In genomic region chr15:42736793-42737528, GRCh38 we compare ENCODE assay signal across 8 cellular contexts. TPM values are rescaled to one million over a fixed set of nuclear protein-coding genes. Genes with fewer than 3 reads are reported as not detected.
DNase-seq lines count a peak whose midpoint lies in the region; ATAC-seq and TF ChIP-seq lines count a peak whose summit lies in the region.

CDAN1 (minus strand) TSS chr15:42737128; CDS start chr15:42737102, 26 bp downstream.

- H3K9me3 Mint-ChIP-seq in activated B cell treated with CpG ODN at 0.5 μM for 24 hours: no peaks in the 10 kb centered on the region

- H3K27ac Mint-ChIP-seq in activated B cell treated with CpG ODN at 0.5 μM for 24 hours: peak within 1 kb of the TSS; percentile 61

- no peaks in the 10 kb centered on the region for H3K27me3 Mint-ChIP-seq in activated B cell treated with CpG ODN at 0.5 μM for 24 hours

- ATAC-seq in GM18858 (IDR thresholded peaks at IDR 0.05; ENCODE audit: unreplicated experiment) (peak; percentile 59), HG03095 (IDR thresholded peaks at IDR 0.05; ENCODE audit: unreplicated experiment) (peak; percentile 76), activated B cell treated with CpG ODN at 0.5 μM for 24 hours (ENCODE audit: low read depth) (peak; percentile 96)

- peak within 1 kb of the TSS; percentile 83 for H3K4me3 Mint-ChIP-seq in activated B cell treated with CpG ODN at 0.5 μM for 24 hours

- peaks cover 13% of the 10 kb centered on the region for H3K4me1 Mint-ChIP-seq in activated B cell treated with CpG ODN at 0.5 μM for 24 hours

- DNase-seq in A172 (ENCODE audit: low spot score) (peak; percentile 63), NCI-H2227 treated with DMSO at 0.1 percent for 48 hours (lab: John Stamatoyannopoulos, UW) (peak; percentile 47), activated B cell treated with CpG ODN at 0.5 μM for 24 hours (peak; percentile 92), caudate nucleus (lab: John Stamatoyannopoulos, UW) (peak in 60 of 61 donors; percentile 32 to 92 (median 82)), inferior parietal cortex (ENCODE audit: extremely low spot score) (peak; percentile 68), smooth muscle cell of the brain vasculature (ENCODE audit: low read depth, low spot score) (peak; percentile 59)

- peaks cover 26% of the 10 kb centered on the region for H3K36me3 Mint-ChIP-seq in activated B cell treated with CpG ODN at 0.5 μM for 24 hours (ENCODE audit: low read depth)

- POLR2A ChIA-PET in activated B cell treated with CpG ODN at 0.5 μM for 24 hours (lab: Charles Lee): interaction anchor here (0.6 kb wide), 1 partner anchor 10 kb away, joined by 3 read pairs; no protein-coding TSS in a partner anchor

- intact Hi-C loops in activated B cell treated with CpG ODN at 0.5 μM for 24 hours (cut with micrococcal nuclease): loop anchor here (1.0 to 10.0 kb wide), 5 partner anchors 184 to 634 kb away; partner anchors contain the start of genes CCNDBP1, GANC, TMEM87A and TUBGCP4

- TF ChIP-seq CTCF in activated B cell treated with CpG ODN at 0.5 μM for 24 hours (IDR thresholded peaks at IDR 0.05): no peak

- peak within 1 kb of the TSS; percentile 79 for H3K27ac ChIP-seq in caudate nucleus (ENCODE audit: low read depth, low read length)

- CTCF ChIA-PET in activated B cell treated with CpG ODN at 0.5 μM for 24 hours (lab: Charles Lee): interaction anchor here (2.5 kb wide), 1 partner anchor 189 kb away, joined by 6 read pairs; no protein-coding TSS in a partner anchor

RNA-seq across cellular contexts. Expression of gene CDAN1, which starts in this region (rescaled TPM):
- total RNA-seq in A172 (2014; rRNA removed; shearing (Covaris generic)): 11.3 and 14.5 TPM in 2 replicates
- 14.6 and 15.6 TPM in 2 replicates for total RNA-seq in activated B cell treated with CpG ODN at 0.5 μM for 24 hours

Comparison
In these comparisons a context has a peak if more than half of its experiments do, and no peak if none do; other contexts are left out.
1. Peak in every context shown above with its lines: DNase-seq, ATAC-seq and H3K27ac ChIP-seq.